Comparison of ENCODE assay signal across 9 cellular contexts in the genomic region with DNA sequence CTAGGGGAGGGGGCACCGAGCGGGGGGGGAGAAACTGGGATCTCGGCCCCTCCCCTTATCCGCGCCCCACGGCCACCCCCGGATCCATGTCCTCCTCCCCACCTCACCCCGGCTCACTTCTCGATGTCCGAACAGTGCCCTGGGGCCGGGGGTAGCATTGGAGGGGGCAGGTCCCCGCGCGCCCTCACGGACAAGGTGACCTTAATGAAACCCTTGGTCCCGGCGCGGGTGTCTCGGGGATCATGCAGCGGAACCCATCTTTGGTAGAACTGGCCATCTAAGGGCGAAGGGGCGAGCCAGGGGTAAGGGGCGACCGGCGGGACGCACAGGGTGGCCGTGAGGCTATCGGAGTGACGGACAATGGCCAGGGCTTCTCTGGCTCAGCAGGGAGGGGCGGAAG. TPM values are rescaled to one million over a fixed set of nuclear protein-coding genes. Genes with fewer than 3 reads are reported as not detected.
DNase-seq lines count a peak whose midpoint lies in the region; ATAC-seq and TF ChIP-seq lines count a peak whose summit lies in the region.
"Had no signal": no experiment of that assay in that cellular context is flagged by ENCODE, and none has a peak within 500 bp of the region (broad histone marks: within the 10 kb centered on the region; RNA-seq: fewer than 3 reads in every experiment).

No MANE protein-coding gene starts in this region.

- peak; percentile 71 for DNase-seq in H7
- no peak for DNase-seq in immature natural killer cell
- no peak for DNase-seq in pons (ENCODE audit: low spot score)
- no peak for DNase-seq in EL
- DNase-seq in DMS 273 (lab: John Stamatoyannopoulos, UW; ENCODE audit: unreplicated experiment), result no peak
- DNase-seq: SHP77 had no signal

- peak overlapping the region in 4 of 5 experiments; percentile 30 to 65 (median 46) for H3K4me3 Mint-ChIP-seq in brain
- H3K4me3 Mint-ChIP-seq in immature natural killer cell, result peak overlapping the region in 3 of 5 donors; percentile 9 to 51 (median 18)
- H3K4me3 Mint-ChIP-seq in stimulated activated memory B cell treated with anti-CD40 and anti-IgM and Interleukin-4, amounts not matched to agents 10 μg/mL and 1 μg/mL and 100 μg/mL, for 72 hours, result peak overlapping the region; percentile 76

- H3K4me1 Mint-ChIP-seq in brain (peaks cover 4% of the 10 kb centered on the region), immature natural killer cell (peaks cover 9% of the 10 kb centered on the region in 2 donors)
- peaks cover 26% of the 10 kb centered on the region for H3K4me1 Mint-ChIP-seq in stimulated activated memory B cell treated with anti-CD40 and anti-IgM and Interleukin-4, amounts not matched to agents 10 μg/mL and 1 μg/mL and 100 μg/mL, for 72 hours

- no peak for ATAC-seq in stimulated activated memory B cell treated with anti-CD40 and anti-IgM and Interleukin-4, amounts not matched to agents 10 μg/mL and 1 μg/mL and 100 μg/mL, for 72 hours
- no peak for ATAC-seq in HG03378 (IDR thresholded peaks at IDR 0.05; ENCODE audit: unreplicated experiment)

- H3K4me3 ChIP-seq in H7 (ENCODE audit: insufficient read depth, low read depth, low read length), result peak overlapping the region; percentile 55

- no peak overlapping the region for H3K27ac Mint-ChIP-seq in brain
- no peak overlapping the region for H3K27ac Mint-ChIP-seq in immature natural killer cell
- no peak overlapping the region for H3K27ac Mint-ChIP-seq in stimulated activated memory B cell treated with anti-CD40 and anti-IgM and Interleukin-4, amounts not matched to agents 10 μg/mL and 1 μg/mL and 100 μg/mL, for 72 hours

- H3K9me3 Mint-ChIP-seq in brain (no peaks in the 10 kb centered on the region), immature natural killer cell (no peaks in the 10 kb centered on the region)
- H3K9me3 Mint-ChIP-seq in stimulated activated memory B cell treated with anti-CD40 and anti-IgM and Interleukin-4, amounts not matched to agents 10 μg/mL and 1 μg/mL and 100 μg/mL, for 72 hours, result no peaks in the 10 kb centered on the region

- TF ChIP-seq CTCF in brain (conservative IDR thresholded peaks at IDR 0.05), result no peak

- H3K27me3 Mint-ChIP-seq in brain, result peaks cover 75% of the 10 kb centered on the region
- peaks cover 5 to 20% (median 11%) of the 10 kb centered on the region in 3 donors for H3K27me3 Mint-ChIP-seq in immature natural killer cell (ENCODE audit: low read depth in 3 of 3)
- peaks cover 44% of the 10 kb centered on the region for H3K27me3 Mint-ChIP-seq in stimulated activated memory B cell treated with anti-CD40 and anti-IgM and Interleukin-4, amounts not matched to agents 10 μg/mL and 1 μg/mL and 100 μg/mL, for 72 hours

- no peaks in the 10 kb centered on the region for H3K36me3 ChIP-seq in H7 (replicated peaks; ENCODE audit: control insufficient read depth, insufficient read depth, low read length)

- H3K36me3 Mint-ChIP-seq in brain (no peaks in the 10 kb centered on the region), immature natural killer cell (no peaks in the 10 kb centered on the region)
- H3K36me3 Mint-ChIP-seq in stimulated activated memory B cell treated with anti-CD40 and anti-IgM and Interleukin-4, amounts not matched to agents 10 μg/mL and 1 μg/mL and 100 μg/mL, for 72 hours, result no peaks in the 10 kb centered on the region

- H3K27me3 ChIP-seq in H7 (ENCODE audit: control insufficient read depth, insufficient read depth, low read length), result peaks cover 48% of the 10 kb centered on the region

RNA-seq across cellular contexts. Expression of gene SPAG4, which starts 13.6 kb away (rescaled TPM):
- total RNA-seq in H7 (2014; rRNA removed; shearing (Covaris generic)), result 6.1 and 8.0 TPM in 2 replicates
- polyA plus RNA-seq in brain (ENCODE audit: insufficient read depth, low read depth, low replicate concordance), result 6.0 TPM
- polyA plus RNA-seq in immature natural killer cell, result under 1 TPM in 2 of 3 donors, not detected in 1; 0.56 to 0.89 TPM

Comparison
In these comparisons a context has a peak if more than half of its experiments do, and no peak if none do; other contexts are left out.
1. H3K4me3 Mint-ChIP-seq: peak in every context shown above with its lines; median percentile 76 in stimulated activated memory B cell treated with anti-CD40 and anti-IgM and Interleukin-4, amounts not matched to agents 10 μg/mL and 1 μg/mL and 100 μg/mL, for 72 hours; 46 in brain; 18 in immature natural killer cell.